ENCODE assay signal across 19 cellular contexts in genomic region chr5:78063495-78063894, GRCh38.
"Had no signal": no experiment of that assay in that cellular context is flagged by ENCODE, and none has a peak within 500 bp of the region (broad histone marks: within the 10 kb centered on the region; RNA-seq: fewer than 3 reads in every experiment).

No MANE protein-coding gene starts in this region.

- ATAC-seq: foreskin keratinocyte, gastroesophageal sphincter, heart left ventricle, left cardiac atrium, left lung, left ventricle myocardium superior, lower lobe of right lung, mucosa of descending colon had no signal

- DNase-seq: dermis blood vessel endothelial cell; dorsolateral prefrontal cortex; effector CD4-positive, alpha-beta T cell; effector memory CD4-positive, alpha-beta T cell; foreskin keratinocyte; heart left ventricle; hypothalamus; immature natural killer cell; left cardiac atrium; left lung; left ventricle myocardium superior; lower lobe of right lung; mesenchymal stem cell; mucosa of descending colon; naive B cell had no signal

- FAIRE-seq: colon, frontal cortex, keratinocyte had no signal
